Comparison of ENCODE assay signal across 16 cellular contexts in the genomic region with DNA sequence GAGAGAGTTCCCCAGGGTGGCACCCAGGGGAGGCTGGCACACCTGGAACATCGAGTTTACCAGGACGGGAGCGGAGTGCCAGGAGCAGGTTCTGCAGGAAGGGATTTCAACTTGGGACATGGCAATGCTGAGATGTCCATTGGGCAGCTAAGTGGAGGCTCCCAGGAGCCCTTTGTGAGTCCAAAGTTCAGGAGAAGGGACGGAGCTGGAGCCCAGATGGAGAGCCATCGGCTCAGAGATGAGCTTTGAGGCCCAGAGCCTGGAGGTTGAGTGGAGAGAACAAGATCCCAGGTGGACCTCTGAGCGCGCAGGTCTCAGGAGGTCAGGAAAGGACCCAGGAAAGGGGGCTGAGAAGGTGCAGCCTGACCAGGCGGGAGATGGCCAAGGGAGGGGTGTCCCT.
DNase-seq lines count a peak whose midpoint lies in the region; ATAC-seq and TF ChIP-seq lines count a peak whose summit lies in the region.
"Had no signal": no experiment of that assay in that cellular context is flagged by ENCODE, and none has a peak within 500 bp of the region (broad histone marks: within the 10 kb centered on the region; RNA-seq: fewer than 3 reads in every experiment).

No MANE protein-coding gene starts in this region.

- no peak overlapping the region for H2BK5ac ChIP-seq in mesenchymal stem cell (ENCODE audit: low read depth, low read length, poor library complexity, severe bottlenecking)

- DNase-seq in HFFc6 (no peak), mesenchymal stem cell (no peak), osteoblast (ENCODE audit: insufficient read length, low spot score, missing footprints) (peak; percentile 29), upper lobe of right lung (peak; percentile 30), WTC11 (ENCODE audit: low spot score) (no peak)
- DNase-seq in activated T-helper 2 cell treated with anti-CD3 and anti-CD28 coated beads, Interferon-gamma antibody, Interleukin-2, Interleukin-4, amounts not matched to agents 10 μg/mL and 5 μg/mL and 100 μg/mL, durations not matched to agents 14 hours and 24 hours and 36 hours (ENCODE audit: low spot score): no peak
- DNase-seq: ACHN; C1 segment of cervical spinal cord; CD4-positive, alpha-beta memory T cell; DND-41; GDM1; IMR-90; KBM-7 had no signal

- intact Hi-C loops in upper lobe of right lung (cut with DNase I): no loop called here
- intact Hi-C loops in activated T-helper 2 cell treated with anti-CD3 and anti-CD28 coated beads, Interferon-gamma antibody, Interleukin-2, Interleukin-4, amounts not matched to agents 10 μg/mL and 5 μg/mL and 100 μg/mL, durations not matched to agents 14 hours and 24 hours and 36 hours (cut with micrococcal nuclease): no loop called here

- POLR2A ChIA-PET in WTC11 (lab: Charles Lee): no interaction called here

- H4K91ac ChIP-seq in mesenchymal stem cell (ENCODE audit: low read length): peak overlapping the region; percentile 54

- H3K4me3 Mint-ChIP-seq in HFFc6 (peak overlapping the region; percentile 82; the same call in 1 of the 2 replicates), WTC11 (no peak overlapping the region)
- H3K4me3 Mint-ChIP-seq in activated T-helper 2 cell treated with anti-CD3 and anti-CD28 coated beads, Interferon-gamma antibody, Interleukin-2, Interleukin-4, amounts not matched to agents 10 μg/mL and 5 μg/mL and 100 μg/mL, durations not matched to agents 14 hours and 24 hours and 36 hours (ENCODE audit: low read depth): no peak overlapping the region
- H3K4me3 Mint-ChIP-seq: B cell; CD4-positive, alpha-beta memory T cell had no signal

- no peak overlapping the region for H3K27ac ChIP-seq in mesenchymal stem cell (ENCODE audit: low read length, poor library complexity, severe bottlenecking)
- H3K27ac ChIP-seq in osteoblast (ENCODE audit: low read depth, low read length): no peak overlapping the region
- H3K27ac ChIP-seq in upper lobe of right lung: no peak overlapping the region

- no peaks in the 10 kb centered on the region for H4K20me1 ChIP-seq in osteoblast (ENCODE audit: insufficient read depth, low read length)

- peak overlapping the region in 1 of 2 experiments; percentile 37 for H3K23ac ChIP-seq in mesenchymal stem cell (ENCODE audit: low read length in 2 of 2)

- no peak overlapping the region for H4K8ac ChIP-seq in mesenchymal stem cell (ENCODE audit: low read length)

- H3K4me1 Mint-ChIP-seq in HFFc6 (ENCODE audit: low read depth): peaks cover 14% of the 10 kb centered on the region; the same call in 1 of the 2 replicates
- no peaks in the 10 kb centered on the region for H3K4me1 Mint-ChIP-seq in activated T-helper 2 cell treated with anti-CD3 and anti-CD28 coated beads, Interferon-gamma antibody, Interleukin-2, Interleukin-4, amounts not matched to agents 10 μg/mL and 5 μg/mL and 100 μg/mL, durations not matched to agents 14 hours and 24 hours and 36 hours (ENCODE audit: low read depth)
- H3K4me1 Mint-ChIP-seq in WTC11: no peaks in the 10 kb centered on the region
- H3K4me1 Mint-ChIP-seq: B cell; CD4-positive, alpha-beta memory T cell had no signal

- no peaks in the 10 kb centered on the region for H3K9me3 ChIP-seq in mesenchymal stem cell (ENCODE audit: control insufficient read depth, low read length)
- H3K9me3 ChIP-seq in osteoblast (ENCODE audit: low read depth, low read length): no peaks in the 10 kb centered on the region
- no peaks in the 10 kb centered on the region for H3K9me3 ChIP-seq in upper lobe of right lung
- H3K9me3 ChIP-seq: HAP-1 had no signal

- H3K4ac ChIP-seq in mesenchymal stem cell (ENCODE audit: low read depth in 1 of 2, low read length in 2 of 2): peak overlapping the region; percentile 21 to 30

- WGBS in mesenchymal stem cell: 96% methylated on average over 8 of the region's 8 CpGs

- no peak overlapping the region for H2BK120ac ChIP-seq in mesenchymal stem cell (ENCODE audit: low read depth, low read length)

- peak overlapping the region in 1 of 2 experiments; percentile 20 for H3K14ac ChIP-seq in mesenchymal stem cell (ENCODE audit: low read length in 2 of 2)

- H3K18ac ChIP-seq in mesenchymal stem cell (ENCODE audit: low read depth in 1 of 2, low read length in 2 of 2): peak overlapping the region; percentile 30 to 67

- H3K79me1 ChIP-seq in mesenchymal stem cell (replicated peaks; ENCODE audit: low read length, poor library complexity, severe bottlenecking): no peaks in the 10 kb centered on the region

- ATAC-seq in upper lobe of right lung (no peak), WTC11 (no peak), GM19328 (IDR thresholded peaks at IDR 0.05; ENCODE audit: unreplicated experiment) (no peak)

- H3K36me3 ChIP-seq in mesenchymal stem cell (ENCODE audit: control insufficient read depth in 1 of 2, insufficient read depth in 2 of 2, low read depth in 1 of 2, low read length in 2 of 2) (no peaks in the 10 kb centered on the region), osteoblast (ENCODE audit: insufficient read depth, low read length) (no peaks in the 10 kb centered on the region), upper lobe of right lung (no peaks in the 10 kb centered on the region)
- H3K36me3 ChIP-seq: HAP-1 had no signal

- no peak overlapping the region for H2AK5ac ChIP-seq in mesenchymal stem cell (ENCODE audit: low read length, severe bottlenecking)

- H3K36me3 Mint-ChIP-seq in HFFc6 (ENCODE audit: low read depth) (no peaks in the 10 kb centered on the region), WTC11 (no peaks in the 10 kb centered on the region)
- no peaks in the 10 kb centered on the region for H3K36me3 Mint-ChIP-seq in activated T-helper 2 cell treated with anti-CD3 and anti-CD28 coated beads, Interferon-gamma antibody, Interleukin-2, Interleukin-4, amounts not matched to agents 10 μg/mL and 5 μg/mL and 100 μg/mL, durations not matched to agents 14 hours and 24 hours and 36 hours (ENCODE audit: low read depth)
- H3K36me3 Mint-ChIP-seq: CD4-positive, alpha-beta memory T cell had no signal

- H3K27me3 Mint-ChIP-seq in HFFc6 (ENCODE audit: insufficient read depth): peaks cover 4% of the 10 kb centered on the region
- H3K27me3 Mint-ChIP-seq in activated T-helper 2 cell treated with anti-CD3 and anti-CD28 coated beads, Interferon-gamma antibody, Interleukin-2, Interleukin-4, amounts not matched to agents 10 μg/mL and 5 μg/mL and 100 μg/mL, durations not matched to agents 14 hours and 24 hours and 36 hours (ENCODE audit: low read depth): no peaks in the 10 kb centered on the region
- no peaks in the 10 kb centered on the region for H3K27me3 Mint-ChIP-seq in WTC11 (ENCODE audit: low read depth)

- no peak overlapping the region for H3K4me2 ChIP-seq in mesenchymal stem cell (ENCODE audit: low read length, poor library complexity, severe bottlenecking)
- H3K4me2 ChIP-seq in osteoblast (ENCODE audit: insufficient read depth, low read length): no peak overlapping the region

- CTCF ChIA-PET in WTC11 (lab: Charles Lee): interaction anchor here (1.2 kb wide), 1 partner anchor 408 kb away, joined by 3 read pairs; no protein-coding TSS in a partner anchor

- no peaks in the 10 kb centered on the region for H3K4me1 ChIP-seq in mesenchymal stem cell (ENCODE audit: control insufficient read depth, insufficient read depth, low read depth, low read length)
- no peaks in the 10 kb centered on the region for H3K4me1 ChIP-seq in osteoblast (ENCODE audit: insufficient read depth, low read length)
- peaks cover 8% of the 10 kb centered on the region for H3K4me1 ChIP-seq in upper lobe of right lung
- H3K4me1 ChIP-seq: HAP-1 had no signal

- H2BK15ac ChIP-seq in mesenchymal stem cell (ENCODE audit: low read depth, poor library complexity, severe bottlenecking): no peak overlapping the region

- peak overlapping the region; percentile 78 to 92 for H2BK12ac ChIP-seq in mesenchymal stem cell (ENCODE audit: low read length in 2 of 2)

- H2AFZ ChIP-seq in mesenchymal stem cell (ENCODE audit: low read depth, low read length): no peak overlapping the region
- H2AFZ ChIP-seq in osteoblast (ENCODE audit: low read length): no peak overlapping the region

- TF ChIP-seq CTCF in HFFc6 (IDR thresholded peaks at IDR 0.05) (no peak), osteoblast (IDR thresholded peaks at IDR 0.05; ENCODE audit: extremely low read depth, low read depth, low read length) (no peak), upper lobe of right lung (IDR thresholded peaks at IDR 0.05) (no peak), WTC11 (IDR thresholded peaks at IDR 0.05) (no peak)

- H3K79me2 ChIP-seq in osteoblast (ENCODE audit: insufficient read depth, low read length): no peaks in the 10 kb centered on the region

- H3K27ac Mint-ChIP-seq in HFFc6 (no peak overlapping the region; the same call in 1 of the 2 replicates), WTC11 (no peak overlapping the region)
- H3K27ac Mint-ChIP-seq in activated T-helper 2 cell treated with anti-CD3 and anti-CD28 coated beads, Interferon-gamma antibody, Interleukin-2, Interleukin-4, amounts not matched to agents 10 μg/mL and 5 μg/mL and 100 μg/mL, durations not matched to agents 14 hours and 24 hours and 36 hours: no peak overlapping the region
- H3K27ac Mint-ChIP-seq: B cell; CD4-positive, alpha-beta memory T cell had no signal

- H3K27me3 ChIP-seq in mesenchymal stem cell (ENCODE audit: control insufficient read depth in 1 of 2, insufficient read depth in 1 of 2, low read length in 2 of 2): peaks cover 0 to 3% of the 10 kb centered on the region in 2 experiments
- no peaks in the 10 kb centered on the region for H3K27me3 ChIP-seq in osteoblast (ENCODE audit: insufficient read depth, low read length)
- H3K27me3 ChIP-seq in upper lobe of right lung: no peaks in the 10 kb centered on the region

- H3K9me3 Mint-ChIP-seq in HFFc6: peaks cover 12% of the 10 kb centered on the region; the same call in 1 of the 2 replicates
- H3K9me3 Mint-ChIP-seq in activated T-helper 2 cell treated with anti-CD3 and anti-CD28 coated beads, Interferon-gamma antibody, Interleukin-2, Interleukin-4, amounts not matched to agents 10 μg/mL and 5 μg/mL and 100 μg/mL, durations not matched to agents 14 hours and 24 hours and 36 hours: no peaks in the 10 kb centered on the region
- H3K9me3 Mint-ChIP-seq in WTC11: no peaks in the 10 kb centered on the region
- H3K9me3 Mint-ChIP-seq: CD4-positive, alpha-beta memory T cell had no signal

- no peak overlapping the region for H3K9ac ChIP-seq in mesenchymal stem cell (ENCODE audit: low read length)

- no peak overlapping the region for H3K4me3 ChIP-seq in mesenchymal stem cell (ENCODE audit: insufficient read depth in 1 of 2, low read depth in 1 of 2, low read length in 2 of 2)
- H3K4me3 ChIP-seq in osteoblast (ENCODE audit: insufficient read depth, low read length): no peak overlapping the region
- no peak overlapping the region for H3K4me3 ChIP-seq in upper lobe of right lung
- H3K4me3 ChIP-seq: HAP-1 had no signal

Comparison
In these comparisons a context has a peak if more than half of its experiments do, and no peak if none do; other contexts are left out.
1. DNase-seq: peak in osteoblast (single experiment) and upper lobe of right lung (single experiment); none in HFFc6 (single experiment), mesenchymal stem cell (single experiment), activated T-helper 2 cell treated with anti-CD3 and anti-CD28 coated beads, Interferon-gamma antibody, Interleukin-2, Interleukin-4, amounts not matched to agents 10 μg/mL and 5 μg/mL and 100 μg/mL, durations not matched to agents 14 hours and 24 hours and 36 hours (single experiment) and WTC11 (single experiment).